ENCODE assay signal across 10 cellular contexts in genomic region chr15:101091080-101092017, GRCh38.
A peak's percentile ranks its signal among the peaks of the same experiment; 100 is the strongest.
DNase-seq lines count a peak whose midpoint lies in the region; ATAC-seq, FAIRE-seq and TF ChIP-seq lines count a peak whose summit lies in the region.
"Had no signal": no experiment of that assay in that cellular context is flagged by ENCODE, and none has a peak within 500 bp of the region (broad histone marks: within the 10 kb centered on the region; RNA-seq: fewer than 3 reads in every experiment).

No MANE protein-coding gene starts in this region.

- no peak overlapping the region for H3K27ac Mint-ChIP-seq in Caco-2 (ENCODE audit: unreplicated experiment)

- intact Hi-C loops in Caco-2 (cut with micrococcal nuclease; ENCODE audit: unreplicated experiment) = no loop called here

- no peak for TF ChIP-seq CTCF in choroid plexus epithelial cell (conservative IDR thresholded peaks at IDR 0.05; ENCODE audit: low read depth, low read length)
- no peak for TF ChIP-seq CTCF in Caco-2 (IDR thresholded peaks at IDR 0.05; ENCODE audit: insufficient read depth in 1 of 2, low read depth in 1 of 2, low read length in 1 of 2, severe bottlenecking in 1 of 2, unreplicated experiment in 1 of 2)

- peak overlapping the region; percentile 8 to 52 (median 16) for H3K9ac ChIP-seq in skeletal muscle tissue (ENCODE audit: low read depth in 1 of 3, low read length in 3 of 3)

- H3K4me3 Mint-ChIP-seq in Caco-2 (ENCODE audit: unreplicated experiment) = no peak overlapping the region

- H3K9me3 ChIP-seq in skeletal muscle tissue (ENCODE audit: control insufficient read depth in 3 of 3, low read length in 3 of 3) = no peaks in the 10 kb centered on the region
- H3K9me3 ChIP-seq in Caco-2 = no peaks in the 10 kb centered on the region

- H3K4me1 ChIP-seq in skeletal muscle tissue (ENCODE audit: control insufficient read depth in 3 of 3, insufficient read depth in 3 of 3, low read length in 3 of 3) (peaks cover 24 to 39% (median 26%) of the 10 kb centered on the region in 3 donors), Caco-2 (no peaks in the 10 kb centered on the region)

- H3K36me3 Mint-ChIP-seq in Caco-2 (ENCODE audit: insufficient read depth, unreplicated experiment) = no peaks in the 10 kb centered on the region

- H3K4me3 ChIP-seq in choroid plexus epithelial cell (ENCODE audit: low read depth, low read length) (no peak overlapping the region), skeletal muscle tissue (ENCODE audit: low read length in 3 of 3) (no peak overlapping the region), Caco-2 (ENCODE audit: low read depth, low read length) (no peak overlapping the region)

- peak; percentile 29 for ATAC-seq in left lobe of liver

- peaks cover 6% of the 10 kb centered on the region for H3K4me1 Mint-ChIP-seq in Caco-2 (ENCODE audit: low read depth, unreplicated experiment)

- CTCF ChIA-PET in Caco-2 (lab: Charles Lee) = interaction anchor here (0.6 kb wide), 1 partner anchor 84 kb away, joined by 8 read pairs; no protein-coding TSS in a partner anchor

- H3K27ac ChIP-seq in skeletal muscle tissue (ENCODE audit: low read depth, low read length) = peak overlapping the region; percentile 77

- H3K27me3 ChIP-seq in skeletal muscle tissue (ENCODE audit: control insufficient read depth in 3 of 3, insufficient read depth in 3 of 3, low read length in 3 of 3) (no peaks in the 10 kb centered on the region), Caco-2 (replicated peaks; ENCODE audit: control insufficient read depth, insufficient read depth, low read length) (no peaks in the 10 kb centered on the region)

- DNase-seq in H54 (ENCODE audit: insufficient read length, low spot score) (peak; percentile 45), choroid plexus epithelial cell (ENCODE audit: low read depth) (peak; percentile 88), left lobe of liver (ENCODE audit: low spot score) (no peak), 8988T (no peak), NCI-H69 (lab: John Stamatoyannopoulos, UW) (no peak), Caco-2 (no peak), NCI-H2227 treated with DMSO at 0.1 percent for 48 hours (lab: John Stamatoyannopoulos, UW) (no peak)
- DNase-seq: DMS79 treated with DMSO at 0.1 percent for 48 hours, hippocampal formation had no signal

- TF ChIP-seq POLR2A in H54 (IDR thresholded peaks at IDR 0.05; ENCODE audit: low read depth, low read length) = no peak

- H3K36me3 ChIP-seq in skeletal muscle tissue (ENCODE audit: control insufficient read depth in 3 of 3, insufficient read depth in 3 of 3, low read length in 3 of 3) = no peaks in the 10 kb centered on the region
- H3K36me3 ChIP-seq in Caco-2 (ENCODE audit: control insufficient read depth, insufficient read depth, low read length) = no peaks in the 10 kb centered on the region

- FAIRE-seq in H54 (lab: Jason Lieb, UNC) = no peak

- no TSS peak for BruUV-seq in Caco-2 (replicated peaks; lab: Mats Ljungman, UMichigan)

- POLR2A ChIA-PET in Caco-2 (lab: Charles Lee) = no interaction called here

- peaks cover 8% of the 10 kb centered on the region for H3K27me3 Mint-ChIP-seq in Caco-2 (ENCODE audit: insufficient read depth, unreplicated experiment)

- no peaks in the 10 kb centered on the region for H3K9me3 Mint-ChIP-seq in Caco-2 (ENCODE audit: unreplicated experiment)

Comparison
In these comparisons a context has a peak if more than half of its experiments do, and no peak if none do; other contexts are left out.
1. DNase-seq: peak in H54 (single experiment) and choroid plexus epithelial cell (single experiment); none in left lobe of liver (single experiment), 8988T (single experiment), NCI-H69 (single experiment), Caco-2 (0 of 2) and NCI-H2227 treated with DMSO at 0.1 percent for 48 hours (single experiment).